In the genomic region with DNA sequence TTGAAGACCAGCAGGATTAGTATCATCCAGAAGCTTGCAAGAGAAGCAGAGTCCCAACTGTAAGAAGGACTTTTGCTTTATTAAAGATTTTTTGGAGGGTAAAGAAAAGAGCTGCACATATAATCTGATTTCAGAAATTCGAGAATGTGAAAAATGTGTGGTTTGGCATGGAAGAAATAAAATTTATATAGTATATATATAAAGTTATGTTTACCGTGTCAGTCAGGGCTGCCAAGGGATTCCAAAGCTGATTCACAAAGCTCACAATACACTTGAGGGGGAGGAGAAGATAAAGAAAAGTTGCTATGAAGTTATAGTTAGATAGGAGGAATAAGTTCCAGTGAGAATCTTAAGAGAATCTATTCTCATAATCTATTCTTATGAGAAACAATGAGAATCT, we compare ENCODE assay signal across 18 cellular contexts.
"Had no signal": no experiment of that assay in that cellular context is flagged by ENCODE, and none has a peak within 500 bp of the region (broad histone marks: within the 10 kb centered on the region; RNA-seq: fewer than 3 reads in every experiment).

No MANE protein-coding gene starts in this region.

- H3K9me3 ChIP-seq: left ventricle myocardium inferior, lower lobe of right lung, ovary, suprapubic skin, thyroid gland, uterus had no signal

- H3K27me3 ChIP-seq: ovary, suprapubic skin, thyroid gland, uterus had no signal

- ATAC-seq: esophagus mucosa, foreskin keratinocyte, left cardiac atrium, lower lobe of right lung, natural killer cell, right cardiac atrium had no signal

- H3K27ac ChIP-seq: foreskin keratinocyte, left ventricle myocardium inferior, lower lobe of right lung, ovary, suprapubic skin, thyroid gland, uterus had no signal

- DNase-seq: effector memory CD4-positive, alpha-beta T cell; foreskin keratinocyte; immature natural killer cell; kidney; left cardiac atrium; left ventricle myocardium inferior; lower lobe of right lung; natural killer cell; ovary; right cardiac atrium; small intestine; stimulated activated CD4-positive, alpha-beta T cell treated with anti-CD3 and anti-CD28 coated beads, Interleukin-12 subunit alpha, Interleukin-12 subunit beta, amount 100 ng/mL, for 4 hours; stimulated activated CD4-positive, alpha-beta T cell treated with anti-CD3 and anti-CD28 coated beads, Interleukin-2, amount 100 ng/mL, for 48 hours; stimulated activated naive CD4-positive, alpha-beta T cell treated with Interleukin-2 at 50 U/mL for 16 hours; thyroid gland; uterus had no signal

- H3K4me3 ChIP-seq: left ventricle myocardium inferior, lower lobe of right lung, ovary, suprapubic skin, thyroid gland, uterus had no signal

- H3K36me3 ChIP-seq: left ventricle myocardium inferior, lower lobe of right lung, ovary, suprapubic skin, thyroid gland, uterus had no signal

- H3K4me1 ChIP-seq: foreskin keratinocyte, suprapubic skin, thyroid gland, uterus had no signal
